In genomic region chr15:78859971-78860733, GRCh38 we compare ENCODE assay signal across 8 cellular contexts.
DNase-seq lines count a peak whose midpoint lies in the region; ATAC-seq and TF ChIP-seq lines count a peak whose summit lies in the region.

No MANE protein-coding gene starts in this region.

- peak; percentile 61 for TF ChIP-seq CTCF in GM12874 (IDR thresholded peaks at IDR 0.05; ENCODE audit: insufficient read depth, low read depth, low read length)
- TF ChIP-seq CTCF in choroid plexus epithelial cell (conservative IDR thresholded peaks at IDR 0.05; ENCODE audit: low read depth, low read length) = peak; percentile 63

- no peaks in the 10 kb centered on the region for H3K27me3 ChIP-seq in layer of hippocampus (ENCODE audit: control insufficient read depth, insufficient read depth, low read length)

- peak; percentile 76 for ATAC-seq in HG02973 (IDR thresholded peaks at IDR 0.05; ENCODE audit: unreplicated experiment)
- peak; percentile 96 to 97 for ATAC-seq in activated CD4-positive, CD25-positive, alpha-beta regulatory T cell treated with anti-CD3 and anti-CD28 coated beads, Interleukin-2, amount 50 U/mL, for 24 hours
- ATAC-seq in HG02763 (IDR thresholded peaks at IDR 0.05; ENCODE audit: unreplicated experiment) = no peak

- DNase-seq in NCI-H2227 (lab: John Stamatoyannopoulos, UW; ENCODE audit: unreplicated experiment) = peak; percentile 86
- peak; percentile 85 for DNase-seq in choroid plexus epithelial cell (ENCODE audit: low read depth)
- peak; percentile 54 to 74 for DNase-seq in stimulated activated CD4-positive, alpha-beta T cell treated with anti-CD3 and anti-CD28 coated beads, Interleukin-15, amount 100 ng/mL, for 48 hours (ENCODE audit: low read depth in 2 of 2)

- H3K4me3 ChIP-seq in choroid plexus epithelial cell (ENCODE audit: low read depth, low read length) = peak overlapping the region; percentile 68

- peak overlapping the region; percentile 74 for H3K27ac ChIP-seq in layer of hippocampus (ENCODE audit: low read depth, low read length)
